In the genomic region with DNA sequence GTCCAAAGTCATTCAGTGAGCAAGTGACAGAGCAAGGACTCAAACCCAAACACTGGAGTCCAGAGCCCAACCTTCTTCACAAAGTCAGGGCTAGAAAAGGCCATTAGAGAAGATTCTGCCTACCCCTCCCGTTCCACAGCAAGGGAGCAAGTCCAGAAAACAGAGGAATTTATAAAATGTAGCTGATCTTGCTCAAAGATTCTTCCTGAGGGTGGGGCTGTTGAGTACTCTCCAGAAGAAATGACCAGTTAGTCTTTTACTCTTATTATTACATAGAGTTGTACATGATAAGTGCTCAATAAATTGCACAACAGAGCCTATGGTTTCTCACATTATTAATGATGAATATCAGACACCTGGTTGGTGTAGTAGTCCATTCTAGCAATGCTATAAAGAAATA, we compare ENCODE assay signal across 24 cellular contexts. TPM values are rescaled to one million over a fixed set of nuclear protein-coding genes. Genes with fewer than 3 reads are reported as not detected.
"Had no signal": no experiment of that assay in that cellular context is flagged by ENCODE, and none has a peak within 500 bp of the region (broad histone marks: within the 10 kb centered on the region; RNA-seq: fewer than 3 reads in every experiment).

No MANE protein-coding gene starts in this region.

- H3K36me3 ChIP-seq: adrenal gland had no signal

- H3K9me3 Mint-ChIP-seq: activated CD8-positive, alpha-beta T cell treated with anti-CD3 and anti-CD28 coated beads for 36 hours; activated naive CD4-positive, alpha-beta T cell treated with anti-CD3 and anti-CD28 coated beads, Interleukin-2, amount 10 ng/mL, durations not matched to agents 7 days and 5 days; activated naive CD8-positive, alpha-beta T cell treated with anti-CD3 and anti-CD28 coated beads for 36 hours; activated T-cell treated with anti-CD3 and anti-CD28 coated beads, Interleukin-2, amount 50 U/mL, for 72 hours; activated T-helper 2 cell treated with anti-CD3 and anti-CD28 coated beads, Interferon-gamma antibody, Interleukin-2, Interleukin-4, amounts not matched to agents 10 μg/mL and 5 μg/mL and 100 μg/mL, durations not matched to agents 14 hours and 24 hours and 36 hours; T-helper 1 cell treated with Interleukin-12 subunit alpha and Interleukin-12 subunit beta and Interleukin-4 antibody, amounts not matched to agents 30 μg/mL and 1 μg/mL, for 36 hours had no signal

- H3K4me1 ChIP-seq: adrenal gland had no signal

- H3K4me3 Mint-ChIP-seq: activated CD8-positive, alpha-beta T cell treated with anti-CD3 and anti-CD28 coated beads for 36 hours; activated naive CD4-positive, alpha-beta T cell treated with anti-CD3 and anti-CD28 coated beads, Interleukin-2, amount 10 ng/mL, durations not matched to agents 7 days and 5 days; activated naive CD8-positive, alpha-beta T cell treated with anti-CD3 and anti-CD28 coated beads for 36 hours; activated T-cell treated with anti-CD3 and anti-CD28 coated beads, Interleukin-2, amount 50 U/mL, for 72 hours; T-helper 1 cell treated with Interleukin-12 subunit alpha and Interleukin-12 subunit beta and Interleukin-4 antibody, amounts not matched to agents 30 μg/mL and 1 μg/mL, for 36 hours had no signal

- H3K4me1 Mint-ChIP-seq: activated naive CD4-positive, alpha-beta T cell treated with anti-CD3 and anti-CD28 coated beads, Interleukin-2, amount 10 ng/mL, durations not matched to agents 7 days and 5 days; activated naive CD8-positive, alpha-beta T cell treated with anti-CD3 and anti-CD28 coated beads for 36 hours had no signal

- H3K27ac Mint-ChIP-seq: activated CD8-positive, alpha-beta T cell treated with anti-CD3 and anti-CD28 coated beads for 36 hours; activated naive CD4-positive, alpha-beta T cell treated with anti-CD3 and anti-CD28 coated beads, Interleukin-2, amount 10 ng/mL, durations not matched to agents 7 days and 5 days; activated naive CD8-positive, alpha-beta T cell treated with anti-CD3 and anti-CD28 coated beads for 36 hours; activated T-cell treated with anti-CD3 and anti-CD28 coated beads, Interleukin-2, amount 50 U/mL, for 72 hours; activated T-helper 2 cell treated with anti-CD3 and anti-CD28 coated beads, Interferon-gamma antibody, Interleukin-2, Interleukin-4, amounts not matched to agents 10 μg/mL and 5 μg/mL and 100 μg/mL, durations not matched to agents 14 hours and 24 hours and 36 hours; T-helper 1 cell treated with Interleukin-12 subunit alpha and Interleukin-12 subunit beta and Interleukin-4 antibody, amounts not matched to agents 30 μg/mL and 1 μg/mL, for 36 hours had no signal

- H3K36me3 Mint-ChIP-seq: activated naive CD4-positive, alpha-beta T cell treated with anti-CD3 and anti-CD28 coated beads, Interleukin-2, amount 10 ng/mL, durations not matched to agents 7 days and 5 days; activated naive CD8-positive, alpha-beta T cell treated with anti-CD3 and anti-CD28 coated beads for 36 hours had no signal

- H3K27me3 Mint-ChIP-seq: activated naive CD4-positive, alpha-beta T cell treated with anti-CD3 and anti-CD28 coated beads, Interleukin-2, amount 10 ng/mL, durations not matched to agents 7 days and 5 days had no signal

- H3K4me3 ChIP-seq: adrenal gland had no signal

- ATAC-seq: activated CD4-positive, CD25-positive, alpha-beta regulatory T cell treated with anti-CD3 and anti-CD28 coated beads, Interleukin-2, amount 50 U/mL, for 24 hours; activated CD8-positive, alpha-beta T cell treated with anti-CD3 and anti-CD28 coated beads for 36 hours; activated T-cell treated with anti-CD3 and anti-CD28 coated beads, Interleukin-2, amount 50 U/mL, for 72 hours; PC-3 had no signal

- DNase-seq: activated CD4-positive, alpha-beta T cell treated with anti-CD3 and anti-CD28 coated beads for 4 hours; activated CD8-positive, alpha-beta memory T cell treated with anti-CD3 and anti-CD28 coated beads, Interleukin-2, amount 50 U/mL, for 4 hours; activated CD8-positive, alpha-beta T cell treated with anti-CD3 and anti-CD28 coated beads for 36 hours; activated gamma-delta T cell treated with Interleukin-2 at 50 U/mL for 16 hours; activated naive CD4-positive, alpha-beta T cell treated with anti-CD3 and anti-CD28 coated beads, Interleukin-2, amount 10 ng/mL, durations not matched to agents 7 days and 5 days; activated naive CD8-positive, alpha-beta T cell treated with anti-CD3 and anti-CD28 coated beads for 36 hours; activated T-cell treated with anti-CD3 and anti-CD28 coated beads, Interleukin-2, amount 50 U/mL, for 72 hours; adrenal gland; anterior cingulate cortex; cerebellar nuclear complex; MM.1S; NCI-H1105; NCI-H1436; NCI-H187; NCI-H2081; NCI-H446; NCI-H524; PC-3; SHP77 had no signal

- H3K27ac ChIP-seq: adrenal gland had no signal

- H3K27me3 ChIP-seq: adrenal gland had no signal

- H3K9me3 ChIP-seq: adrenal gland had no signal

RNA-seq across cellular contexts. Expression of a gene that starts 39.3 kb away (rescaled TPM):
- total RNA-seq: activated CD8-positive, alpha-beta T cell treated with anti-CD3 and anti-CD28 coated beads for 36 hours; activated naive CD8-positive, alpha-beta T cell treated with anti-CD3 and anti-CD28 coated beads for 36 hours; activated T-cell treated with anti-CD3 and anti-CD28 coated beads, Interleukin-2, amount 50 U/mL, for 72 hours; activated T-helper 2 cell treated with anti-CD3 and anti-CD28 coated beads, Interferon-gamma antibody, Interleukin-2, Interleukin-4, amounts not matched to agents 10 μg/mL and 5 μg/mL and 100 μg/mL, durations not matched to agents 14 hours and 24 hours and 36 hours; adrenal gland; cardiac septum; PC-3; SK-MEL-5 had no signal
- polyA plus RNA-seq: adrenal gland had no signal
